ENCODE assay signal across 11 cellular contexts in genomic region chr1:162248854-162249535, GRCh38.
DNase-seq lines count a peak whose midpoint lies in the region; ATAC-seq and TF ChIP-seq lines count a peak whose summit lies in the region.
"Had no signal": no experiment of that assay in that cellular context is flagged by ENCODE, and none has a peak within 500 bp of the region (broad histone marks: within the 10 kb centered on the region; RNA-seq: fewer than 3 reads in every experiment).

No MANE protein-coding gene starts in this region.

- DNase-seq in Ammon's horn (ENCODE audit: low spot score) (peak; percentile 64), astrocyte of the spinal cord (ENCODE audit: low read depth, low spot score) (peak; percentile 27), nephron progenitor cell (no peak), GM13977 (ENCODE audit: low spot score) (no peak)
- DNase-seq: activated CD4-positive, alpha-beta memory T cell treated with anti-CD3 and anti-CD28 coated beads, Interleukin-2, amount 10 ng/mL, durations not matched to agents 7 days and 5 days; erythroblast; NCI-H446 treated with DMSO at 0.1 percent for 48 hours had no signal

- H3K4me3 ChIP-seq in HUES6 (ENCODE audit: low read depth, low read length) (no peak overlapping the region), astrocyte of the spinal cord (ENCODE audit: low read depth, low read length) (no peak overlapping the region), iPS-20b (ENCODE audit: low read length) (peak overlapping the region; percentile 56)

- no peak for TF ChIP-seq CTCF in astrocyte of the spinal cord (IDR thresholded peaks at IDR 0.05; ENCODE audit: low read depth, low read length)
- no peak for TF ChIP-seq CTCF in nephron progenitor cell (IDR thresholded peaks at IDR 0.05)
- no peak for TF ChIP-seq CTCF in GM13977 (IDR thresholded peaks at IDR 0.05; ENCODE audit: extremely low read depth, insufficient read depth, missing control alignments)

- H3K4me1 Mint-ChIP-seq in nephron progenitor cell: peaks cover 4% of the 10 kb centered on the region
- H3K4me1 Mint-ChIP-seq: activated CD4-positive, alpha-beta memory T cell treated with anti-CD3 and anti-CD28 coated beads, Interleukin-2, amount 10 ng/mL, durations not matched to agents 7 days and 5 days had no signal

- no peaks in the 10 kb centered on the region for H3K9me3 ChIP-seq in HUES6 (ENCODE audit: control insufficient read depth, insufficient read depth, low read depth, low read length)
- H3K9me3 ChIP-seq in iPS-20b (ENCODE audit: insufficient read depth, low read depth, low read length): no peaks in the 10 kb centered on the region

- no peak overlapping the region for H3K4me3 Mint-ChIP-seq in nephron progenitor cell
- H3K4me3 Mint-ChIP-seq: activated CD4-positive, alpha-beta memory T cell treated with anti-CD3 and anti-CD28 coated beads, Interleukin-2, amount 10 ng/mL, durations not matched to agents 7 days and 5 days had no signal

- H3K27ac ChIP-seq in HUES6 (ENCODE audit: low read depth, low read length) (0 out of 2 replicates have a peak overlapping the region, but pooled peaks have one; percentile 5), iPS-20b (ENCODE audit: low read length) (peak overlapping the region; percentile 41)

- H3K4me1 ChIP-seq in HUES6 (ENCODE audit: control insufficient read depth, insufficient read depth, low read length): peaks cover 28% of the 10 kb centered on the region
- H3K4me1 ChIP-seq in iPS-20b (ENCODE audit: insufficient read depth, low read length): peaks cover 29% of the 10 kb centered on the region

- ATAC-seq in GM18517 (IDR thresholded peaks at IDR 0.05; ENCODE audit: unreplicated experiment) (no peak), GM18868 (IDR thresholded peaks at IDR 0.05; ENCODE audit: unreplicated experiment) (no peak)

- H3K27me3 ChIP-seq in HUES6 (ENCODE audit: control insufficient read depth, insufficient read depth, low read length) (no peaks in the 10 kb centered on the region), iPS-20b (ENCODE audit: insufficient read depth, low read length) (no peaks in the 10 kb centered on the region)

- H3K27ac Mint-ChIP-seq in nephron progenitor cell: no peak overlapping the region
- H3K27ac Mint-ChIP-seq: activated CD4-positive, alpha-beta memory T cell treated with anti-CD3 and anti-CD28 coated beads, Interleukin-2, amount 10 ng/mL, durations not matched to agents 7 days and 5 days had no signal

- peaks cover 6% of the 10 kb centered on the region for H3K27me3 Mint-ChIP-seq in nephron progenitor cell (ENCODE audit: low read depth, poor library complexity)

- in situ Hi-C loops in astrocyte of the spinal cord (cut with HindIII; ENCODE audit: low sequenced_read_pairs) (no loop called here), GM13977 (cut with MboI; ENCODE audit: low pct_unique_long_range_greater_than_20kb, low sequenced_read_pairs, unreplicated experiment) (no loop called here)

- no peaks in the 10 kb centered on the region for H3K36me3 Mint-ChIP-seq in nephron progenitor cell (ENCODE audit: low read depth)

- no peaks in the 10 kb centered on the region for H3K9me3 Mint-ChIP-seq in nephron progenitor cell
- H3K9me3 Mint-ChIP-seq: activated CD4-positive, alpha-beta memory T cell treated with anti-CD3 and anti-CD28 coated beads, Interleukin-2, amount 10 ng/mL, durations not matched to agents 7 days and 5 days had no signal

- H3K9ac ChIP-seq in HUES6 (ENCODE audit: low read length) (no peak overlapping the region), iPS-20b (ENCODE audit: low read depth, low read length) (no peak overlapping the region; the same call in 1 of the 2 replicates)

- H3K36me3 ChIP-seq in HUES6 (ENCODE audit: control insufficient read depth, insufficient read depth, low read length) (no peaks in the 10 kb centered on the region), iPS-20b (ENCODE audit: insufficient read depth, low read depth, low read length) (no peaks in the 10 kb centered on the region)

Comparison
In these comparisons a context has a peak if more than half of its experiments do, and no peak if none do; other contexts are left out.
1. DNase-seq: peak in Ammon's horn (single experiment) and astrocyte of the spinal cord (single experiment); none in nephron progenitor cell (single experiment) and GM13977 (single experiment).